ENCODE assay signal across 9 cellular contexts in genomic region chr20:60990647-60991046, GRCh38.
"Had no signal": no experiment of that assay in that cellular context is flagged by ENCODE, and none has a peak within 500 bp of the region (broad histone marks: within the 10 kb centered on the region; RNA-seq: fewer than 3 reads in every experiment).

No MANE protein-coding gene starts in this region.

- H3K4me1 ChIP-seq: HAP-1 had no signal

- ATAC-seq: HCT116, K562 had no signal

- H3K4me3 Mint-ChIP-seq: HFFc6 had no signal

- H3K27ac ChIP-seq: GM23248, HL-60 had no signal

- H3K36me3 ChIP-seq: HAP-1 had no signal

- DNase-seq: GM23248, GOT3, H7, HFFc6, IMR-90 had no signal

- H3K9me3 ChIP-seq: HAP-1 had no signal

- FAIRE-seq: K562 had no signal

- H3K4me3 ChIP-seq: GM23248, HAP-1, K562 had no signal

- H3K9ac ChIP-seq: GM23248 had no signal

- H3K27ac Mint-ChIP-seq: HFFc6 had no signal

- H2AFZ ChIP-seq: GM23248 had no signal
